In the genomic region with DNA sequence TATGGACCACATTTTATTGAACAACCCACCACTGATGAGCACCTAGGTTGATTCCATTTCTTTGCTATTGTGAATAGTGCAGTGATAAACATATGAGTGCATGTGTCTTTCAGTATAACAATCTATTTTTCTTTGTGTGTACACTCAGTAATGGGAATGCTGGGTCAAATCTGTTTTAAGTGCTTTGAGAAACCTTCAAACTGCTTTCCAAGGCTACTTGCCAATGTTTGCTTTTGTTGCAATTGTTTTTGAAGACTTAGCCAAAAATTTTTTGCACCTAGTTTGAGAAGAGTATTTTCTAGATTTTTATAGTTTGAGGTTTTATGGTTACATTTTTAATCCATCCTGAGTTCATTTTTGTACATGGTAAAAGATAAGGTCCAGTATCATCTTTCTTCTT, we compare ENCODE assay signal across 21 cellular contexts.
"Had no signal": no experiment of that assay in that cellular context is flagged by ENCODE, and none has a peak within 500 bp of the region (broad histone marks: within the 10 kb centered on the region; RNA-seq: fewer than 3 reads in every experiment).

No MANE protein-coding gene starts in this region.

- H3K4me1 ChIP-seq: adrenal gland, body of pancreas, vagina had no signal

- H3K4me2 ChIP-seq: smooth muscle cell had no signal

- H3K36me3 ChIP-seq: adrenal gland, sigmoid colon, thoracic aorta, vagina, WERI-Rb-1 had no signal

- H3K9me3 ChIP-seq: adrenal gland, body of pancreas, sigmoid colon, thoracic aorta, vagina had no signal

- H3K4me3 ChIP-seq: adrenal gland, body of pancreas, sigmoid colon, smooth muscle cell, thoracic aorta, vagina had no signal

- DNase-seq: activated CD4-positive, alpha-beta T cell treated with anti-CD3 and anti-CD28 coated beads, Interleukin-2, amount 10 ng/mL, durations not matched to agents 7 days and 5 days; activated CD4-positive, CD25-positive, alpha-beta regulatory T cell treated with anti-CD3 and anti-CD28 coated beads, Interleukin-2, amount 50 U/mL, for 72 hours; activated CD8-positive, alpha-beta memory T cell treated with anti-CD3 and anti-CD28 coated beads, Interleukin-2, amount 10 ng/mL, durations not matched to agents 7 days and 5 days; activated CD8-positive, alpha-beta T cell treated with anti-CD3 and anti-CD28 coated beads for 36 hours; activated gamma-delta T cell; activated T-cell treated with anti-CD3 and anti-CD28 coated beads for 4 hours; adrenal gland; body of pancreas; effector CD4-positive, alpha-beta T cell; erythroblast; foreskin fibroblast; kidney; naive thymus-derived CD8-positive, alpha-beta T cell; sigmoid colon; stimulated activated CD4-positive, alpha-beta T cell treated with anti-CD3 and anti-CD28 coated beads, Interleukin-15, amount 100 ng/mL, for 24 hours; stimulated activated CD8-positive, alpha-beta memory T cell treated with anti-CD3 and anti-CD28 coated beads, Interleukin-4, amount 100 ng/mL, for 48 hours; stimulated activated naive B cell treated with anti-CD40 and anti-IgM and Interleukin-4, amounts not matched to agents 10 μg/mL and 1 μg/mL and 100 μg/mL, for 72 hours; WERI-Rb-1 had no signal

- H3K27me3 ChIP-seq: adrenal gland, body of pancreas, sigmoid colon, vagina had no signal

- H3K27ac ChIP-seq: adrenal gland, body of pancreas, sigmoid colon, thoracic aorta, vagina, WERI-Rb-1 had no signal
